In genomic region chr17:4948166-4948996, GRCh38 we compare ENCODE assay signal across 8 cellular contexts. TPM values are rescaled to one million over a fixed set of nuclear protein-coding genes. Genes with fewer than 3 reads are reported as not detected.
DNase-seq lines count a peak whose midpoint lies in the region; ATAC-seq and TF ChIP-seq lines count a peak whose summit lies in the region.

TSS of gene PFN1 (minus strand) at chr17:4948530. CDS start at chr17:4948394, 136 bp downstream.

- DNase-seq in GDM1 (lab: John Stamatoyannopoulos, UW) (peak; percentile 86), NCI-H446 (lab: John Stamatoyannopoulos, UW) (peak; percentile 82 to 83), cerebellum (ENCODE audit: low spot score) (peak; percentile 95), kidney epithelial cell (ENCODE audit: low read depth) (no peak)
- peak; percentile 82 for DNase-seq in activated CD4-positive, alpha-beta T cell treated with anti-CD3 and anti-CD28 coated beads for 1 hour
- peak; percentile 83 to 85 for DNase-seq in stimulated activated CD4-positive, alpha-beta T cell treated with anti-CD3 and anti-CD28 coated beads, Interleukin-15, amount 100 ng/mL, for 1 hour (ENCODE audit: low read depth in 1 of 2, low spot score in 1 of 2)

- ATAC-seq in HG03039 (IDR thresholded peaks at IDR 0.05; ENCODE audit: unreplicated experiment) (peak; percentile 19), HG03520 (IDR thresholded peaks at IDR 0.05; ENCODE audit: unreplicated experiment) (no peak)

- H3K27me3 ChIP-seq in kidney epithelial cell (ENCODE audit: control insufficient read depth, insufficient read depth, low read length) = no peaks in the 10 kb centered on the region

- H3K4me3 ChIP-seq in kidney epithelial cell (ENCODE audit: low read depth, low read length) = peak within 1 kb of the TSS; percentile 91

- no peak for TF ChIP-seq CTCF in kidney epithelial cell (IDR thresholded peaks at IDR 0.05; ENCODE audit: insufficient read depth, low read length, poor library complexity, severe bottlenecking)

- H3K36me3 ChIP-seq in kidney epithelial cell (ENCODE audit: control insufficient read depth, insufficient read depth, low read length) = peaks cover 1% of the 10 kb centered on the region

RNA-seq across cellular contexts. Expression of gene PFN1, which starts in this region (rescaled TPM):
- 70.8 TPM for total RNA-seq in cerebellum
- total RNA-seq in kidney epithelial cell = 1,484 and 2,015 TPM in 2 replicates

Comparison
In these comparisons a context has a peak if more than half of its experiments do, and no peak if none do; other contexts are left out.
1. RNA of gene PFN1 (total RNA-seq): 1,484 to 2,015 TPM in kidney epithelial cell; 70.8 TPM in cerebellum (single experiment); every median in the first group is over 10 times any median in the second.